In genomic region chr4:120063711-120064110, GRCh38 we compare ENCODE assay signal across 1 cellular context.
TF ChIP-seq lines count a peak whose summit lies in the region.

No MANE protein-coding gene starts in this region.

TF ChIP-seq in HEK293, 187 proteins besides CTCF, POLR2A, EP300 and RAD21:
- TF ChIP-seq ZFHX2 (tag by site-specific recombination; conservative IDR thresholded peaks at IDR 0.05), result 0 out of 2 replicates have a peak, but pooled peaks have one; percentile 11
- TF ChIP-seq FEZF1 (tag by site-specific recombination; IDR thresholded peaks at IDR 0.05), result peak; percentile 13; the same call in 1 of the 2 replicates
